In the genomic region with DNA sequence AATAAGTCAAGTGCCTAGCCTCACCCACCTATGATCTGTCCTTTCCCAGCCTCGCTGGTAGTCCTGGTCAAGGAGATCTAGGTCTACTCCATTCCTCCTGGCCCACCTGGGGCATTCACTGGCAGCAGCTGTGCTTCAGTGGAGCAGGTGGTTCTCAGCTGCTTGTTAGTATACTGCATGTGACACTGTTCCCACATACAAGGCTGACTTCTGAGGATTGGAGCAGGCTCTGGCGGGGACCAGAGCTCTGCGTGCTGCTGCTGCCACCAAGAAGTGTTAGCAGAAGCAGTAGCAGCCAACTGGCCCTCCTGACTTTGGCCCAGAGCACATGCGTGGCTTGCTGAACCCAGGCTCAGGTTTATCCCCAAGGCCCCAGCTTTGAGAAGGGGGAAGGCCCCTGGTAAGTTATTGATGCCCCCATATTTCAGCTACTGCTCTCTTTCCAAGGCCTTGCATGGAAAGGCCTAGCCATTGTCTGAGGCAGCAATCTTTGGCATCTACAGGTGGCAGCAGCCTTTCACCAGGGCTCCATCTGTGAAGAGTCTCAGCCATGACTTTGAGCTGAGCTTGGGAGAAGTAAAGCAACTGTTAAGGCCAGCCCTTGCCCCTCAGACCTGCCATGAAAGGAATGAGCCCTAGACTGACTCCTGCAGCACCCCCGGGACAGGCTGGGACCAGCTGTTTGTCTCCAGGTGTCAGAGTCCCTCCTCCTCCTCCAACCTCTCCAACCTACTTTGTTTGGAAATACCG, we compare ENCODE assay signal across 9 cellular contexts. TPM values are rescaled to one million over a fixed set of nuclear protein-coding genes. Genes with fewer than 3 reads are reported as not detected.
DNase-seq lines count a peak whose midpoint lies in the region; ATAC-seq and TF ChIP-seq lines count a peak whose summit lies in the region.
"Had no signal": no experiment of that assay in that cellular context is flagged by ENCODE, and none has a peak within 500 bp of the region (broad histone marks: within the 10 kb centered on the region; RNA-seq: fewer than 3 reads in every experiment).

No MANE protein-coding gene starts in this region.

- H3K4me1 Mint-ChIP-seq in CD4-positive, alpha-beta memory T cell, result peaks cover 49 to 93% (median 78%) of the 10 kb centered on the region in 4 donors

- POLR2A ChIA-PET in CD4-positive, alpha-beta memory T cell (lab: Charles Lee; ENCODE audit: partially characterized antibody), result interaction anchor here (0.6 to 3.0 kb wide), 9 partner anchors 8 to 1041 kb away, joined by 3 to 41 read pairs (median 3); partner anchors contain the start of genes AGBL2, ARHGAP1 and ZNF408

- H3K4me3 Mint-ChIP-seq in CD4-positive, alpha-beta memory T cell, result peak overlapping the region in 3 of 8 donors; percentile 66 to 80 (median 77)

- no peaks in the 10 kb centered on the region for H3K9me3 ChIP-seq in CD4-positive, alpha-beta memory T cell (ENCODE audit: control insufficient read depth in 1 of 2, low read length in 2 of 2)
- no peaks in the 10 kb centered on the region for H3K9me3 ChIP-seq in ascending aorta
- H3K9me3 ChIP-seq: SK-N-SH had no signal

- H3K36me3 ChIP-seq in CD4-positive, alpha-beta memory T cell (ENCODE audit: insufficient read depth, low read length), result peaks cover 32% of the 10 kb centered on the region
- peaks cover 64 to 73% of the 10 kb centered on the region in 2 donors for H3K36me3 ChIP-seq in ascending aorta

- no peak for TF ChIP-seq CTCF in ascending aorta (IDR thresholded peaks at IDR 0.05)

- ATAC-seq in GM19467 (IDR thresholded peaks at IDR 0.05; ENCODE audit: unreplicated experiment), result no peak
- no peak for ATAC-seq in HG03108 (IDR thresholded peaks at IDR 0.05; ENCODE audit: unreplicated experiment)

- DNase-seq in CD4-positive, alpha-beta memory T cell, result no peak
- DNase-seq in ascending aorta (ENCODE audit: low spot score in 2 of 2) (no peak), myocyte (ENCODE audit: low read depth) (peak; percentile 64), LoVo (ENCODE audit: low spot score) (no peak)
- DNase-seq: brain microvascular endothelial cell, SK-N-SH had no signal

- H3K4me3 ChIP-seq in CD4-positive, alpha-beta memory T cell (ENCODE audit: low read length in 2 of 2), result no peak overlapping the region
- H3K4me3 ChIP-seq in ascending aorta, result no peak overlapping the region

- no peaks in the 10 kb centered on the region for H3K9me3 Mint-ChIP-seq in CD4-positive, alpha-beta memory T cell

- peaks cover 42 to 55% of the 10 kb centered on the region in 2 donors for H3K36me3 Mint-ChIP-seq in CD4-positive, alpha-beta memory T cell

- H3K27ac Mint-ChIP-seq in CD4-positive, alpha-beta memory T cell, result peak overlapping the region; percentile 81 to 97 (median 93)

- no peaks in the 10 kb centered on the region for H3K27me3 ChIP-seq in CD4-positive, alpha-beta memory T cell (ENCODE audit: insufficient read depth, low read length)
- H3K27me3 ChIP-seq in ascending aorta, result no peaks in the 10 kb centered on the region
- H3K27me3 ChIP-seq: brain microvascular endothelial cell had no signal

- H3K27me3 Mint-ChIP-seq in CD4-positive, alpha-beta memory T cell, result no peaks in the 10 kb centered on the region

- intact Hi-C loops in CD4-positive, alpha-beta memory T cell (cut with micrococcal nuclease), result no loop called here
- intact Hi-C loops in ascending aorta (cut with DNase I), result no loop called here

- H3K4me1 ChIP-seq in CD4-positive, alpha-beta memory T cell (ENCODE audit: insufficient read depth, low read length), result peaks cover 85% of the 10 kb centered on the region
- H3K4me1 ChIP-seq in ascending aorta, result peaks cover 4 to 18% of the 10 kb centered on the region in 2 donors

- CTCF ChIA-PET in CD4-positive, alpha-beta memory T cell (lab: Charles Lee; ENCODE audit: partially characterized antibody), result interaction anchor here (0.8 to 2.3 kb wide), 5 partner anchors 20 to 322 kb away, joined by 3 to 11 read pairs (median 3); partner anchors contain the start of genes AMBRA1 and HARBI1

- peak overlapping the region; percentile 20 for H3K27ac ChIP-seq in CD4-positive, alpha-beta memory T cell (ENCODE audit: low read depth, low read length)
- H3K27ac ChIP-seq in ascending aorta, result peak overlapping the region; percentile 81 to 84
- H3K27ac ChIP-seq: brain microvascular endothelial cell had no signal

RNA-seq across cellular contexts. Expression of gene ARHGAP1, which starts 26.5 kb away (rescaled TPM):
- 10 to 100 TPM; 61.3 to 72.2 TPM for total RNA-seq in CD4-positive, alpha-beta memory T cell
- 10 to 100 TPM; 39.0 to 85.8 TPM for polyA plus RNA-seq in CD4-positive, alpha-beta memory T cell
- 104 TPM for total RNA-seq in ascending aorta
- 27.3 and 31.0 TPM in 2 replicates for total RNA-seq in myocyte
- 84.4 TPM for polyA plus RNA-seq in myocyte (2012)

RNA-seq across cellular contexts. Expression of gene ZNF408, which starts 26.9 kb away (rescaled TPM):
- total RNA-seq in CD4-positive, alpha-beta memory T cell, result 10 to 100 TPM; 18.9 to 20.0 TPM
- polyA plus RNA-seq in CD4-positive, alpha-beta memory T cell, result 10 to 100 TPM in 1 of 2 donors, 1 to 10 TPM in 1; 5.7 to 12.7 TPM
- total RNA-seq in ascending aorta (9.7 TPM), myocyte (8.8 and 10.3 TPM in 2 replicates)
- polyA plus RNA-seq in myocyte (2012), result 9.1 TPM

RNA-seq across cellular contexts. Expression of gene F2, which starts 45.1 kb away (rescaled TPM):
- not detected for total RNA-seq in CD4-positive, alpha-beta memory T cell
- not detected for polyA plus RNA-seq in CD4-positive, alpha-beta memory T cell
- total RNA-seq in ascending aorta (2.6 TPM), myocyte (not detected in 2 replicates)
- polyA plus RNA-seq in myocyte (2012), result 0.16 TPM
- total RNA-seq: IMR-90 had no signal
- polyA plus RNA-seq: IMR-90 had no signal

RNA-seq across cellular contexts. Expression of gene ATG13, which starts 56.5 kb away (rescaled TPM):
- total RNA-seq in CD4-positive, alpha-beta memory T cell, result 10 to 100 TPM; 86.0 to 96.2 TPM
- 10 to 100 TPM; 64.2 to 66.0 TPM for polyA plus RNA-seq in CD4-positive, alpha-beta memory T cell
- total RNA-seq in ascending aorta (208 TPM), myocyte (61.4 and 68.2 TPM in 2 replicates)
- 56.4 TPM for polyA plus RNA-seq in myocyte (2012)

RNA-seq across cellular contexts. Expression of gene HARBI1, which starts 56.9 kb away (rescaled TPM):
- total RNA-seq in CD4-positive, alpha-beta memory T cell, result 1 to 10 TPM; 7.2 to 9.4 TPM
- 10 to 100 TPM in 1 of 2 donors, 1 to 10 TPM in 1; 8.7 to 10.6 TPM for polyA plus RNA-seq in CD4-positive, alpha-beta memory T cell
- total RNA-seq in ascending aorta (not detected), myocyte (2.7 and 4.3 TPM in 2 replicates)
- 4.9 TPM for polyA plus RNA-seq in myocyte (2012)
